Comparison of ENCODE assay signal across 32 cellular contexts in genomic region chr6:100901582-100901981, GRCh38.
"Had no signal": no experiment of that assay in that cellular context is flagged by ENCODE, and none has a peak within 500 bp of the region (broad histone marks: within the 10 kb centered on the region; RNA-seq: fewer than 3 reads in every experiment).

No MANE protein-coding gene starts in this region.

- FAIRE-seq: bronchial epithelial cell, endometrium, endothelial cell of umbilical vein had no signal

- H3K4me3 Mint-ChIP-seq: activated CD4-positive, alpha-beta memory T cell treated with anti-CD3 and anti-CD28 coated beads, Interleukin-2, amount 10 ng/mL, durations not matched to agents 7 days and 5 days; activated CD4-positive, alpha-beta T cell treated with anti-CD3 and anti-CD28 coated beads, Interleukin-2, amount 10 ng/mL, durations not matched to agents 7 days and 5 days; activated naive CD4-positive, alpha-beta T cell treated with anti-CD3 and anti-CD28 coated beads, Interleukin-2, amount 10 ng/mL, durations not matched to agents 7 days and 5 days; activated naive CD8-positive, alpha-beta T cell treated with anti-CD3 and anti-CD28 coated beads, Interleukin-2, amount 10 ng/mL, durations not matched to agents 7 days and 5 days; activated T-cell treated with anti-CD3 and anti-CD28 coated beads, Interleukin-2, amount 50 U/mL, for 24 hours; activated T-cell treated with anti-CD3 and anti-CD28 coated beads, Interleukin-2, amount 50 U/mL, for 72 hours; brain; central memory CD8-positive, alpha-beta T cell; T-helper 17 cell; T-helper 2 cell treated with Interferon-gamma antibody and Interleukin-4, amounts not matched to agents 5 μg/mL and 100 μg/mL, for 36 hours; WTC11 had no signal

- H3K4me1 Mint-ChIP-seq: activated CD4-positive, alpha-beta memory T cell treated with anti-CD3 and anti-CD28 coated beads, Interleukin-2, amount 10 ng/mL, durations not matched to agents 7 days and 5 days; activated CD4-positive, alpha-beta T cell treated with anti-CD3 and anti-CD28 coated beads, Interleukin-2, amount 10 ng/mL, durations not matched to agents 7 days and 5 days; activated naive CD4-positive, alpha-beta T cell treated with anti-CD3 and anti-CD28 coated beads, Interleukin-2, amount 10 ng/mL, durations not matched to agents 7 days and 5 days; activated naive CD8-positive, alpha-beta T cell treated with anti-CD3 and anti-CD28 coated beads, Interleukin-2, amount 10 ng/mL, durations not matched to agents 7 days and 5 days; brain; central memory CD8-positive, alpha-beta T cell; T-helper 17 cell had no signal

- ATAC-seq: activated naive CD4-positive, alpha-beta T cell treated with anti-CD3 and anti-CD28 coated beads, Interleukin-2, amount 50 U/mL, for 72 hours; activated T-cell treated with anti-CD3 and anti-CD28 coated beads, Interleukin-2, amount 50 U/mL, for 72 hours; gastroesophageal sphincter; T-helper 17 cell; WTC11 had no signal

- H3K4me3 ChIP-seq: ascending aorta, esophagus squamous epithelium, gastroesophageal sphincter had no signal

- H3K27ac ChIP-seq: ascending aorta, epithelial cell of prostate, esophagus squamous epithelium, gastroesophageal sphincter, VCaP had no signal

- H3K27ac Mint-ChIP-seq: activated CD4-positive, alpha-beta memory T cell treated with anti-CD3 and anti-CD28 coated beads, Interleukin-2, amount 10 ng/mL, durations not matched to agents 7 days and 5 days; activated CD4-positive, alpha-beta T cell treated with anti-CD3 and anti-CD28 coated beads, Interleukin-2, amount 10 ng/mL, durations not matched to agents 7 days and 5 days; activated naive CD4-positive, alpha-beta T cell treated with anti-CD3 and anti-CD28 coated beads, Interleukin-2, amount 10 ng/mL, durations not matched to agents 7 days and 5 days; activated naive CD4-positive, alpha-beta T cell treated with anti-CD3 and anti-CD28 coated beads, Interleukin-2, amount 50 U/mL, for 72 hours; activated naive CD8-positive, alpha-beta T cell treated with anti-CD3 and anti-CD28 coated beads, Interleukin-2, amount 10 ng/mL, durations not matched to agents 7 days and 5 days; activated T-cell treated with anti-CD3 and anti-CD28 coated beads, Interleukin-2, amount 50 U/mL, for 24 hours; activated T-cell treated with anti-CD3 and anti-CD28 coated beads, Interleukin-2, amount 50 U/mL, for 72 hours; brain; T-helper 17 cell; T-helper 2 cell treated with Interferon-gamma antibody and Interleukin-4, amounts not matched to agents 5 μg/mL and 100 μg/mL, for 36 hours; WTC11 had no signal

- H3K27me3 Mint-ChIP-seq: activated CD4-positive, alpha-beta memory T cell treated with anti-CD3 and anti-CD28 coated beads, Interleukin-2, amount 10 ng/mL, durations not matched to agents 7 days and 5 days; activated naive CD4-positive, alpha-beta T cell treated with anti-CD3 and anti-CD28 coated beads, Interleukin-2, amount 10 ng/mL, durations not matched to agents 7 days and 5 days; activated naive CD8-positive, alpha-beta T cell treated with anti-CD3 and anti-CD28 coated beads, Interleukin-2, amount 10 ng/mL, durations not matched to agents 7 days and 5 days; activated T-cell treated with anti-CD3 and anti-CD28 coated beads, Interleukin-2, amount 50 U/mL, for 24 hours; brain; central memory CD8-positive, alpha-beta T cell; T-helper 17 cell had no signal

- H3K9me3 Mint-ChIP-seq: activated CD4-positive, alpha-beta memory T cell treated with anti-CD3 and anti-CD28 coated beads, Interleukin-2, amount 10 ng/mL, durations not matched to agents 7 days and 5 days; activated naive CD4-positive, alpha-beta T cell treated with anti-CD3 and anti-CD28 coated beads, Interleukin-2, amount 10 ng/mL, durations not matched to agents 7 days and 5 days; activated naive CD4-positive, alpha-beta T cell treated with anti-CD3 and anti-CD28 coated beads, Interleukin-2, amount 50 U/mL, for 72 hours; activated naive CD8-positive, alpha-beta T cell treated with anti-CD3 and anti-CD28 coated beads, Interleukin-2, amount 10 ng/mL, durations not matched to agents 7 days and 5 days; activated T-cell treated with anti-CD3 and anti-CD28 coated beads, Interleukin-2, amount 50 U/mL, for 24 hours; activated T-cell treated with anti-CD3 and anti-CD28 coated beads, Interleukin-2, amount 50 U/mL, for 72 hours; central memory CD8-positive, alpha-beta T cell; T-helper 2 cell treated with Interferon-gamma antibody and Interleukin-4, amounts not matched to agents 5 μg/mL and 100 μg/mL, for 36 hours had no signal

- H3K27me3 ChIP-seq: ascending aorta, esophagus squamous epithelium, gastroesophageal sphincter had no signal

- H3K4me1 ChIP-seq: ascending aorta, esophagus squamous epithelium, gastroesophageal sphincter had no signal

- H3K36me3 ChIP-seq: ascending aorta, esophagus squamous epithelium, gastroesophageal sphincter had no signal

- H3K36me3 Mint-ChIP-seq: activated naive CD4-positive, alpha-beta T cell treated with anti-CD3 and anti-CD28 coated beads, Interleukin-2, amount 10 ng/mL, durations not matched to agents 7 days and 5 days; activated naive CD8-positive, alpha-beta T cell treated with anti-CD3 and anti-CD28 coated beads, Interleukin-2, amount 10 ng/mL, durations not matched to agents 7 days and 5 days; brain had no signal

- H3K9me3 ChIP-seq: ascending aorta had no signal

- DNase-seq: activated CD4-positive, alpha-beta memory T cell treated with anti-CD3 and anti-CD28 coated beads, Interleukin-2, amount 10 ng/mL, durations not matched to agents 7 days and 5 days; activated CD4-positive, alpha-beta T cell treated with anti-CD3 and anti-CD28 coated beads for 1 hour; activated CD4-positive, alpha-beta T cell treated with anti-CD3 and anti-CD28 coated beads for 4 hours; activated CD4-positive, alpha-beta T cell treated with anti-CD3 and anti-CD28 coated beads, Interleukin-2, amount 10 ng/mL, durations not matched to agents 7 days and 5 days; activated CD4-positive, alpha-beta T cell treated with anti-CD3 and anti-CD28 coated beads, Interleukin-2, amount 50 U/mL, for 4 hours; activated CD8-positive, alpha-beta memory T cell treated with anti-CD3 and anti-CD28 coated beads, Interleukin-2, amount 50 U/mL, for 48 hours; activated gamma-delta T cell; activated naive CD4-positive, alpha-beta T cell; activated naive CD4-positive, alpha-beta T cell treated with anti-CD3 and anti-CD28 coated beads, Interleukin-2, amount 10 ng/mL, durations not matched to agents 7 days and 5 days; activated naive CD8-positive, alpha-beta T cell treated with anti-CD3 and anti-CD28 coated beads, Interleukin-2, amount 10 ng/mL, durations not matched to agents 7 days and 5 days; activated T-cell treated with anti-CD3 and anti-CD28 coated beads for 4 hours; activated T-cell treated with anti-CD3 and anti-CD28 coated beads, Interleukin-2, amount 50 U/mL, for 24 hours; activated T-cell treated with anti-CD3 and anti-CD28 coated beads, Interleukin-2, amount 50 U/mL, for 72 hours; cortex of kidney; dermis blood vessel endothelial cell; effector CD8-positive, alpha-beta T cell; esophagus squamous epithelium; foreskin melanocyte; T-helper 1 cell; T-helper 17 cell had no signal
